In genomic region chr1:16175610-16176553, GRCh38 we compare ENCODE assay signal across 10 cellular contexts. TPM values are rescaled to one million over a fixed set of nuclear protein-coding genes. Genes with fewer than 3 reads are reported as not detected.
A peak's percentile ranks its signal among the peaks of the same experiment; 100 is the strongest.
DNase-seq lines count a peak whose midpoint lies in the region; ATAC-seq and TF ChIP-seq lines count a peak whose summit lies in the region.
"Had no signal": no experiment of that assay in that cellular context is flagged by ENCODE, and none has a peak within 500 bp of the region (broad histone marks: within the 10 kb centered on the region; RNA-seq: fewer than 3 reads in every experiment).

No MANE protein-coding gene starts in this region.

- peaks cover 11 to 75% (median 47%) of the 10 kb centered on the region in 3 donors for H3K4me1 ChIP-seq in gastroesophageal sphincter
- H3K4me1 ChIP-seq in parathyroid adenoma, result peaks cover 13% of the 10 kb centered on the region

- no peaks in the 10 kb centered on the region for H3K36me3 Mint-ChIP-seq in T-helper 17 cell (ENCODE audit: low read depth)
- no peaks in the 10 kb centered on the region for H3K36me3 Mint-ChIP-seq in activated CD8-positive, alpha-beta T cell treated with anti-CD3 and anti-CD28 coated beads, Interleukin-2, amount 10 ng/mL, durations not matched to agents 7 days and 5 days (ENCODE audit: low read depth)
- H3K36me3 Mint-ChIP-seq in activated CD4-positive, alpha-beta T cell treated with anti-CD3 and anti-CD28 coated beads, Interleukin-2, amount 10 ng/mL, durations not matched to agents 7 days and 5 days (ENCODE audit: low read depth), result no peaks in the 10 kb centered on the region
- H3K36me3 Mint-ChIP-seq: IgD-negative memory B cell had no signal

- WGBS in gastroesophageal sphincter (ENCODE audit: low coverage in 1 of 2), 2 donors, result 1 to 2% methylated on average over 9 to 12 of the region's 24 CpGs

- H3K4me3 Mint-ChIP-seq in T-helper 17 cell, result no peak overlapping the region
- no peak overlapping the region for H3K4me3 Mint-ChIP-seq in activated CD8-positive, alpha-beta T cell treated with anti-CD3 and anti-CD28 coated beads, Interleukin-2, amount 10 ng/mL, durations not matched to agents 7 days and 5 days
- no peak overlapping the region for H3K4me3 Mint-ChIP-seq in activated CD4-positive, alpha-beta T cell treated with anti-CD3 and anti-CD28 coated beads, Interleukin-2, amount 10 ng/mL, durations not matched to agents 7 days and 5 days
- H3K4me3 Mint-ChIP-seq: IgD-negative memory B cell had no signal

- ATAC-seq in T-helper 17 cell (no peak), gastroesophageal sphincter (peak; percentile 86)
- no peak for ATAC-seq in activated CD8-positive, alpha-beta T cell treated with anti-CD3 and anti-CD28 coated beads, Interleukin-2, amount 10 ng/mL, durations not matched to agents 7 days and 5 days

- H3K79me2 ChIP-seq in parathyroid adenoma, result no peaks in the 10 kb centered on the region

- H3K9me3 Mint-ChIP-seq in activated CD8-positive, alpha-beta T cell treated with anti-CD3 and anti-CD28 coated beads, Interleukin-2, amount 10 ng/mL, durations not matched to agents 7 days and 5 days (ENCODE audit: insufficient read depth), result no peaks in the 10 kb centered on the region
- H3K9me3 Mint-ChIP-seq in activated CD4-positive, alpha-beta T cell treated with anti-CD3 and anti-CD28 coated beads, Interleukin-2, amount 10 ng/mL, durations not matched to agents 7 days and 5 days, result no peaks in the 10 kb centered on the region
- H3K9me3 Mint-ChIP-seq: IgD-negative memory B cell had no signal

- peak overlapping the region; percentile 74 for H3K27ac Mint-ChIP-seq in T-helper 17 cell
- no peak overlapping the region for H3K27ac Mint-ChIP-seq in activated CD8-positive, alpha-beta T cell treated with anti-CD3 and anti-CD28 coated beads, Interleukin-2, amount 10 ng/mL, durations not matched to agents 7 days and 5 days
- no peak overlapping the region for H3K27ac Mint-ChIP-seq in activated CD4-positive, alpha-beta T cell treated with anti-CD3 and anti-CD28 coated beads, Interleukin-2, amount 10 ng/mL, durations not matched to agents 7 days and 5 days
- H3K27ac Mint-ChIP-seq: IgD-negative memory B cell had no signal

- H3K4me3 ChIP-seq in gastroesophageal sphincter (no peak overlapping the region), parathyroid adenoma (ENCODE audit: low read depth, low read length) (no peak overlapping the region)

- H2AFZ ChIP-seq in parathyroid adenoma, result peak overlapping the region; percentile 81

- peak overlapping the region; percentile 61 to 89 (median 88) for H3K27ac ChIP-seq in gastroesophageal sphincter
- peak overlapping the region; percentile 66 for H3K27ac ChIP-seq in parathyroid adenoma
- H3K27ac ChIP-seq: neutrophil had no signal

- no peak for TF ChIP-seq EP300 in gastroesophageal sphincter (IDR thresholded peaks at IDR 0.05)

- peak in 1 of 4 experiments; percentile 11 for TF ChIP-seq CTCF in gastroesophageal sphincter (IDR thresholded peaks at IDR 0.05)
- no peak for TF ChIP-seq CTCF in parathyroid adenoma (IDR thresholded peaks at IDR 0.05)

- H3K27me3 ChIP-seq in gastroesophageal sphincter (no peaks in the 10 kb centered on the region), parathyroid adenoma (ENCODE audit: control insufficient read depth, insufficient read depth, low read length) (no peaks in the 10 kb centered on the region)

- peaks cover 2% of the 10 kb centered on the region for H3K4me1 Mint-ChIP-seq in T-helper 17 cell
- H3K4me1 Mint-ChIP-seq in activated CD8-positive, alpha-beta T cell treated with anti-CD3 and anti-CD28 coated beads, Interleukin-2, amount 10 ng/mL, durations not matched to agents 7 days and 5 days (ENCODE audit: low read depth), result no peaks in the 10 kb centered on the region
- H3K4me1 Mint-ChIP-seq in activated CD4-positive, alpha-beta T cell treated with anti-CD3 and anti-CD28 coated beads, Interleukin-2, amount 10 ng/mL, durations not matched to agents 7 days and 5 days, result no peaks in the 10 kb centered on the region
- H3K4me1 Mint-ChIP-seq: IgD-negative memory B cell had no signal

- POLR2A ChIA-PET in activated CD8-positive, alpha-beta T cell treated with anti-CD3 and anti-CD28 coated beads, Interleukin-2, amount 10 ng/mL, durations not matched to agents 7 days and 5 days (lab: Charles Lee), result no interaction called here
- POLR2A ChIA-PET in activated CD4-positive, alpha-beta T cell treated with anti-CD3 and anti-CD28 coated beads, Interleukin-2, amount 10 ng/mL, durations not matched to agents 7 days and 5 days (lab: Charles Lee), result no interaction called here

- TF ChIP-seq POLR2A in gastroesophageal sphincter (IDR thresholded peaks at IDR 0.05), result no peak

- peak overlapping the region; percentile 39 for H3K4me2 ChIP-seq in parathyroid adenoma (ENCODE audit: low read length)

- H3K27me3 Mint-ChIP-seq in T-helper 17 cell, result peaks cover 22% of the 10 kb centered on the region
- H3K27me3 Mint-ChIP-seq in activated CD8-positive, alpha-beta T cell treated with anti-CD3 and anti-CD28 coated beads, Interleukin-2, amount 10 ng/mL, durations not matched to agents 7 days and 5 days (ENCODE audit: low read depth), result peaks cover 12% of the 10 kb centered on the region
- H3K27me3 Mint-ChIP-seq in activated CD4-positive, alpha-beta T cell treated with anti-CD3 and anti-CD28 coated beads, Interleukin-2, amount 10 ng/mL, durations not matched to agents 7 days and 5 days, result no peaks in the 10 kb centered on the region

- H3K9ac ChIP-seq in parathyroid adenoma, result no peak overlapping the region

- H3K9me3 ChIP-seq in T-helper 17 cell (ENCODE audit: control insufficient read depth, low read length, poor library complexity, severe bottlenecking), result no peaks in the 10 kb centered on the region
- no peaks in the 10 kb centered on the region for H3K9me3 ChIP-seq in gastroesophageal sphincter
- no peaks in the 10 kb centered on the region for H3K9me3 ChIP-seq in parathyroid adenoma (ENCODE audit: control insufficient read depth, low read length)
- H3K9me3 ChIP-seq: neutrophil had no signal

- CTCF ChIA-PET in activated CD8-positive, alpha-beta T cell treated with anti-CD3 and anti-CD28 coated beads, Interleukin-2, amount 10 ng/mL, durations not matched to agents 7 days and 5 days (lab: Charles Lee), result interaction anchor here (0.8 kb wide), 1 partner anchor 97 kb away, joined by 3 read pairs; no protein-coding TSS in a partner anchor
- CTCF ChIA-PET in activated CD4-positive, alpha-beta T cell treated with anti-CD3 and anti-CD28 coated beads, Interleukin-2, amount 10 ng/mL, durations not matched to agents 7 days and 5 days (lab: Charles Lee), result interaction anchor here (1.4 kb wide), 1 partner anchor 11 kb away, joined by 3 read pairs; no protein-coding TSS in a partner anchor

- DNase-seq in GM04504 (ENCODE audit: low read depth) (peak; percentile 82), T-helper 17 cell (no peak), cortex of kidney (lab: John Stamatoyannopoulos, UW) (no peak), COLO829 (ENCODE audit: low spot score) (no peak)
- no peak for DNase-seq in activated CD8-positive, alpha-beta T cell treated with anti-CD3 and anti-CD28 coated beads, Interleukin-2, amount 10 ng/mL, durations not matched to agents 7 days and 5 days
- DNase-seq in activated CD4-positive, alpha-beta T cell treated with anti-CD3 and anti-CD28 coated beads, Interleukin-2, amount 10 ng/mL, durations not matched to agents 7 days and 5 days, result no peak

- no peaks in the 10 kb centered on the region for H3K36me3 ChIP-seq in gastroesophageal sphincter
- no peaks in the 10 kb centered on the region for H3K36me3 ChIP-seq in parathyroid adenoma (ENCODE audit: control insufficient read depth, insufficient read depth, low read length)
- H3K36me3 ChIP-seq: neutrophil had no signal

RNA-seq across cellular contexts. Expression of gene EPHA2, which starts 20.0 kb away (rescaled TPM):
- total RNA-seq in T-helper 17 cell (not detected), gastroesophageal sphincter (10 to 100 TPM in 2 of 4 donors, 1 to 10 TPM in 2; 8.9 to 16.1 (median 12.4) TPM)
- not detected for total RNA-seq in activated CD8-positive, alpha-beta T cell treated with anti-CD3 and anti-CD28 coated beads, Interleukin-2, amount 10 ng/mL, durations not matched to agents 7 days and 5 days
- total RNA-seq in activated CD4-positive, alpha-beta T cell treated with anti-CD3 and anti-CD28 coated beads, Interleukin-2, amount 10 ng/mL, durations not matched to agents 7 days and 5 days, result not detected

RNA-seq across cellular contexts. Expression of gene ARHGEF19, which starts 36.6 kb away (rescaled TPM):
- total RNA-seq in T-helper 17 cell, result 1 to 10 TPM; 9.1 to 9.3 TPM
- total RNA-seq in gastroesophageal sphincter, result 1 to 10 TPM; 2.8 to 3.6 (median 3.4) TPM
- total RNA-seq in activated CD8-positive, alpha-beta T cell treated with anti-CD3 and anti-CD28 coated beads, Interleukin-2, amount 10 ng/mL, durations not matched to agents 7 days and 5 days, result 10 to 100 TPM; 11.4 to 11.9 TPM
- total RNA-seq in activated CD4-positive, alpha-beta T cell treated with anti-CD3 and anti-CD28 coated beads, Interleukin-2, amount 10 ng/mL, durations not matched to agents 7 days and 5 days, result 10 to 100 TPM; 10.7 to 12.1 TPM

Comparison
In these comparisons a context has a peak if more than half of its experiments do, and no peak if none do; other contexts are left out.
1. RNA of gene EPHA2, which starts 20.0 kb away (total RNA-seq): 8.9 to 16.1 TPM in gastroesophageal sphincter; not detected in T-helper 17 cell, not detected in activated CD8-positive, alpha-beta T cell treated with anti-CD3 and anti-CD28 coated beads, Interleukin-2, amount 10 ng/mL, durations not matched to agents 7 days and 5 days and not detected in activated CD4-positive, alpha-beta T cell treated with anti-CD3 and anti-CD28 coated beads, Interleukin-2, amount 10 ng/mL, durations not matched to agents 7 days and 5 days; every median in the first group is over 4 times any median in the second.